19 cellular contexts compared by ENCODE assay signal in the genomic region with DNA sequence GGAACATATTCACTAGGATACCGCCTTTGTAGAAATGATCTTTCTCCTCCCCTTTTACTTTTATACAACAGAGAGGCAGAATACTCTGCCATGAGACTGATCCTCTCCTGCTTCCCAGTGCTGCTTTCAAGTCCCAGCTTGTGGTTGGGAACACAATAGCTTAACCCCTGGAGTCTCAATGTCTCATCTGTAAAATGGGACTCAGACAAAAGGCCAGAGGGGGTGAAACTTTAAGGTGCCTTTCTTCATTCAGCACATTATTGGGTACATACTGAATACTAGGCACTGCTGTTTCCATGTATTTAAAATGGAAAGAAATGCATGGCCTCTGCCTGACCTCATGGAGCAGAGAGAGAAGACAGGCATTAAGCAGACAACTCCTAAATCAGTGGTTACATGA. TPM values are rescaled to one million over a fixed set of nuclear protein-coding genes. Genes with fewer than 3 reads are reported as not detected.
DNase-seq lines count a peak whose midpoint lies in the region; ATAC-seq, FAIRE-seq and TF ChIP-seq lines count a peak whose summit lies in the region.
"Had no signal": no experiment of that assay in that cellular context is flagged by ENCODE, and none has a peak within 500 bp of the region (broad histone marks: within the 10 kb centered on the region; RNA-seq: fewer than 3 reads in every experiment).

No MANE protein-coding gene starts in this region.

- no peak for TF ChIP-seq EP300 in HepG2 (IDR thresholded peaks at IDR 0.05; ENCODE audit: low read depth in 2 of 2, low read length in 2 of 2)
- TF ChIP-seq EP300 in HepG2 (CRISPR knock-in tag; IDR thresholded peaks at IDR 0.05; ENCODE audit: borderline replicate concordance), result no peak

- H3K27me3 Mint-ChIP-seq in activated naive CD8-positive, alpha-beta T cell, result no peaks in the 10 kb centered on the region
- no peaks in the 10 kb centered on the region for H3K27me3 Mint-ChIP-seq in activated naive CD8-positive, alpha-beta T cell treated with anti-CD3 and anti-CD28 coated beads, Interleukin-2, amount 50 U/mL, for 24 hours
- H3K27me3 Mint-ChIP-seq: effector memory CD8-positive, alpha-beta T cell; stimulated activated naive CD8-positive, alpha-beta T cell treated with anti-CD3 and anti-CD28 coated beads, Interleukin-15, Interleukin-2, amounts not matched to agents 100 ng/mL and 50 ng/mL, for 24 hours had no signal

- in situ Hi-C loops in HepG2 (cut with HindIII; ENCODE audit: extremely low pct_ligation_motif_present, low pct_unique_long_range_greater_than_20kb), result no loop called here

- H3K4me1 ChIP-seq in HepG2 (ENCODE audit: insufficient read depth, low read length) (peaks cover 81% of the 10 kb centered on the region), subcutaneous abdominal adipose tissue (ENCODE audit: control insufficient read depth in 5 of 5, insufficient read depth in 5 of 5, low read length in 5 of 5) (peaks cover 10 to 63% (median 50%) of the 10 kb centered on the region in 5 donors)

- intact Hi-C loops in HepG2 (cut with micrococcal nuclease; ENCODE audit: unreplicated experiment), result no loop called here
- intact Hi-C loops in posterior vena cava (cut with DNase I), result loop anchor here in 1 of 2 donors (10.0 kb wide), 1 partner anchor 46 kb away; no protein-coding TSS in a partner anchor

- no peak overlapping the region for H3K27ac Mint-ChIP-seq in activated naive CD8-positive, alpha-beta T cell
- no peak overlapping the region for H3K27ac Mint-ChIP-seq in activated naive CD8-positive, alpha-beta T cell treated with anti-CD3 and anti-CD28 coated beads, Interleukin-2, amount 50 U/mL, for 24 hours
- H3K27ac Mint-ChIP-seq: stimulated activated naive CD8-positive, alpha-beta T cell treated with anti-CD3 and anti-CD28 coated beads, Interleukin-15, Interleukin-2, amounts not matched to agents 100 ng/mL and 50 ng/mL, for 24 hours had no signal

- no peak for TF ChIP-seq RAD21 in HepG2 (CRISPR knock-in tag; IDR thresholded peaks at IDR 0.05)

- FAIRE-seq in HepG2 (lab: Jason Lieb, UNC) (no peak), urothelium cell line (lab: Jason Lieb, UNC) (no peak)
- FAIRE-seq: A204.1, D721Med had no signal

- CTCF ChIA-PET in HepG2 (lab: Yijun Ruan, JAX; ENCODE audit: low intra/inter-chr PET ratio, low total read pairs), result no interaction called here

- H3K9me3 ChIP-seq in HepG2 (ENCODE audit: low read length) (no peaks in the 10 kb centered on the region), subcutaneous abdominal adipose tissue (ENCODE audit: control insufficient read depth in 5 of 5, low read length in 5 of 5) (no peaks in the 10 kb centered on the region)

- TF ChIP-seq POLR2A in HepG2 (IDR thresholded peaks at IDR 0.05; ENCODE audit: insufficient read depth in 1 of 2, low read depth in 2 of 2, low read length in 2 of 2), result no peak

- BruUV-seq in HepG2 (replicated peaks; lab: Mats Ljungman, UMichigan), result no TSS peak

- H2AFZ ChIP-seq in HepG2 (ENCODE audit: low read length), result no peak overlapping the region

- peak overlapping the region; percentile 95 for H3K27ac ChIP-seq in angular gyrus (ENCODE audit: low read depth, low read length)
- peak overlapping the region; percentile 30 for H3K27ac ChIP-seq in HepG2 (ENCODE audit: extremely low read length, insufficient read depth, low read length)
- H3K27ac ChIP-seq in subcutaneous abdominal adipose tissue (ENCODE audit: low read depth, low read length), result peak overlapping the region; percentile 19
- H3K27ac ChIP-seq: HL-60 had no signal

- 75% methylated on average over 1 of the region's 1 CpG for WGBS in HepG2 (ENCODE audit: low lambda C conversion rate)

- POLR2A ChIA-PET in HepG2 (lab: Yijun Ruan, JAX), result interaction anchor here (1.4 to 2.1 kb wide), 2 partner anchors 16 to 18 kb away, joined by 4 to 11 read pairs; no protein-coding TSS in a partner anchor

- H3K9me3 Mint-ChIP-seq in activated naive CD8-positive, alpha-beta T cell (ENCODE audit: low read depth), result no peaks in the 10 kb centered on the region
- no peaks in the 10 kb centered on the region for H3K9me3 Mint-ChIP-seq in activated naive CD8-positive, alpha-beta T cell treated with anti-CD3 and anti-CD28 coated beads, Interleukin-2, amount 50 U/mL, for 24 hours
- H3K9me3 Mint-ChIP-seq: effector memory CD8-positive, alpha-beta T cell; immature natural killer cell; stimulated activated naive CD8-positive, alpha-beta T cell treated with anti-CD3 and anti-CD28 coated beads, Interleukin-15, Interleukin-2, amounts not matched to agents 100 ng/mL and 50 ng/mL, for 24 hours had no signal

- H3K36me3 ChIP-seq in HepG2 (replicated peaks in 1 of 2; ENCODE audit: control insufficient read depth in 1 of 2, insufficient read depth in 2 of 2, low read length in 2 of 2) (peaks cover 0 to 6% of the 10 kb centered on the region in 2 experiments; a peak in 1 of 5 replicates), subcutaneous abdominal adipose tissue (ENCODE audit: control insufficient read depth in 5 of 5, insufficient read depth in 5 of 5, low read length in 5 of 5) (no peaks in the 10 kb centered on the region)

- no peaks in the 10 kb centered on the region for H3K36me3 Mint-ChIP-seq in activated naive CD8-positive, alpha-beta T cell
- H3K36me3 Mint-ChIP-seq in activated naive CD8-positive, alpha-beta T cell treated with anti-CD3 and anti-CD28 coated beads, Interleukin-2, amount 50 U/mL, for 24 hours (ENCODE audit: low read depth), result peaks cover 3% of the 10 kb centered on the region
- H3K36me3 Mint-ChIP-seq: immature natural killer cell had no signal

- no peak for TF ChIP-seq CTCF in HepG2 (CRISPR knock-in tag; IDR thresholded peaks at IDR 0.05)

- H3K4me1 Mint-ChIP-seq in activated naive CD8-positive, alpha-beta T cell (ENCODE audit: low read depth), result peaks cover 75% of the 10 kb centered on the region
- peaks cover 74% of the 10 kb centered on the region for H3K4me1 Mint-ChIP-seq in activated naive CD8-positive, alpha-beta T cell treated with anti-CD3 and anti-CD28 coated beads, Interleukin-2, amount 50 U/mL, for 24 hours

- ATAC-seq in activated naive CD8-positive, alpha-beta T cell treated with anti-CD3 and anti-CD28 coated beads, Interleukin-2, amount 50 U/mL, for 24 hours, result no peak
- ATAC-seq in HepG2, result peak; percentile 19
- ATAC-seq: effector memory CD8-positive, alpha-beta T cell had no signal

- H3K4me3 ChIP-seq in HepG2 (replicated peaks in 1 of 3; ENCODE audit: insufficient read depth in 1 of 3, low read depth in 2 of 3, low read length in 3 of 3) (no peak overlapping the region; a peak in 1 of 6 replicates), subcutaneous abdominal adipose tissue (ENCODE audit: low read depth in 1 of 5, low read length in 5 of 5) (no peak overlapping the region)

- peak overlapping the region; percentile 17 for H3K4me3 Mint-ChIP-seq in activated naive CD8-positive, alpha-beta T cell
- H3K4me3 Mint-ChIP-seq in activated naive CD8-positive, alpha-beta T cell treated with anti-CD3 and anti-CD28 coated beads, Interleukin-2, amount 50 U/mL, for 24 hours, result no peak overlapping the region
- H3K4me3 Mint-ChIP-seq: effector memory CD8-positive, alpha-beta T cell; immature natural killer cell; stimulated activated naive CD8-positive, alpha-beta T cell treated with anti-CD3 and anti-CD28 coated beads, Interleukin-15, Interleukin-2, amounts not matched to agents 100 ng/mL and 50 ng/mL, for 24 hours had no signal

- peaks cover 76% of the 10 kb centered on the region for H4K20me1 ChIP-seq in HepG2 (ENCODE audit: insufficient read depth, low read length)

- H3K27me3 ChIP-seq in HepG2 (ENCODE audit: control insufficient read depth in 1 of 2, insufficient read depth in 2 of 2, low read length in 2 of 2) (no peaks in the 10 kb centered on the region), subcutaneous abdominal adipose tissue (ENCODE audit: control insufficient read depth in 5 of 5, insufficient read depth in 4 of 5, low read length in 5 of 5) (no peaks in the 10 kb centered on the region)

- H3K4me2 ChIP-seq in HepG2 (ENCODE audit: low read depth, low read length), result peak overlapping the region; percentile 58

- no peak for DNase-seq in activated naive CD8-positive, alpha-beta T cell treated with anti-CD3 and anti-CD28 coated beads, Interleukin-2, amount 50 U/mL, for 24 hours
- no peak for DNase-seq in HepG2 (ENCODE audit: low spot score)
- no peak for DNase-seq in urothelium cell line (ENCODE audit: low spot score)
- no peak for DNase-seq in NCI-H128 (lab: John Stamatoyannopoulos, UW; ENCODE audit: unreplicated experiment)
- no peak for DNase-seq in posterior vena cava (ENCODE audit: low spot score)
- DNase-seq: activated CD4-positive, alpha-beta T cell treated with anti-CD3 and anti-CD28 coated beads, Interleukin-2, amount 50 U/mL, for 4 hours; effector memory CD8-positive, alpha-beta T cell; immature natural killer cell; NCI-H2081 treated with DMSO at 0.1 percent for 48 hours; NCI-H526 treated with DMSO at 0.1 percent for 48 hours; RPMI8226; T1000 had no signal

- peaks cover 80% of the 10 kb centered on the region for H3K79me2 ChIP-seq in HepG2 (ENCODE audit: insufficient read depth, low read length)

- H3K9ac ChIP-seq in HepG2 (ENCODE audit: insufficient read depth, low read depth, low read length), result 0 out of 2 replicates have a peak overlapping the region, but pooled peaks have one; percentile 13
- H3K9ac ChIP-seq in subcutaneous abdominal adipose tissue (ENCODE audit: low read length in 5 of 5), result peak overlapping the region in 1 of 5 donors; percentile 21

RNA-seq across cellular contexts. Expression of a gene that starts 53.8 kb away (rescaled TPM):
- 264 and 301 TPM in 2 replicates for total RNA-seq in HepG2 (2016; rRNA removed; fragmentation: Illumina TruSeq; extraction: Trizol)
- total RNA-seq in HepG2 (2016; cell fraction: cytosol; rRNA removed; fragmentation: Illumina TruSeq; extraction: Trizol; ENCODE audit: low read depth), result 62.1 and 62.9 TPM in 2 replicates
- 264 and 269 TPM in 2 replicates for total RNA-seq in HepG2 (2016; cell fraction: insoluble cytoplasmic fraction; rRNA removed; fragmentation: Illumina TruSeq; extraction: Trizol)
- 200 and 238 TPM in 2 replicates for total RNA-seq in HepG2 (2016; cell fraction: membrane; rRNA removed; fragmentation: Illumina TruSeq; extraction: Trizol)
- 292 and 308 TPM in 2 replicates for total RNA-seq in HepG2 (2016; cell fraction: nucleus; rRNA removed; fragmentation: Illumina TruSeq; extraction: Trizol)
- polyA plus RNA-seq in HepG2 (2011; rRNA removed), result 101 and 105 TPM in 2 replicates
- polyA plus RNA-seq in HepG2 (2011; cell fraction: cytosol; rRNA removed), result 67.0 and 72.8 TPM in 2 replicates
- 261 and 287 TPM in 2 replicates for polyA plus RNA-seq in HepG2 (2011; cell fraction: nucleus; rRNA removed)
- 138 and 155 TPM in 2 replicates for polyA plus RNA-seq in HepG2 (2012)
- polyA plus RNA-seq in HepG2 (2016; cell fraction: cytosol; fragmentation: Illumina TruSeq; extraction: Trizol; ENCODE audit: low read depth), result 48.8 and 52.9 TPM in 2 replicates
- 269 and 298 TPM in 2 replicates for polyA plus RNA-seq in HepG2 (2016; cell fraction: insoluble cytoplasmic fraction; fragmentation: Illumina TruSeq; extraction: Trizol; ENCODE audit: low read depth)
- 137 and 163 TPM in 2 replicates for polyA plus RNA-seq in HepG2 (2016; cell fraction: membrane; fragmentation: Illumina TruSeq; extraction: Trizol; ENCODE audit: low read depth)
- 298 and 312 TPM in 2 replicates for polyA plus RNA-seq in HepG2 (2016; cell fraction: nucleus; fragmentation: Illumina TruSeq; extraction: Trizol; ENCODE audit: insufficient read depth, low read depth)
- polyA minus RNA-seq in HepG2 (2011; rRNA and poly(A)+ RNA removed; ENCODE audit: low replicate concordance), result 84.0 and 279 TPM in 2 replicates
- 99.4 and 99.7 TPM in 2 replicates for polyA minus RNA-seq in HepG2 (2011; cell fraction: cytosol; rRNA and poly(A)+ RNA removed)
- 680 and 703 TPM in 2 replicates for polyA minus RNA-seq in HepG2 (2011; cell fraction: nucleus; rRNA and poly(A)+ RNA removed)
- total RNA-seq in posterior vena cava, result 10 to 100 TPM; 53.5 to 75.8 TPM

Comparison
In these comparisons a context has a peak if more than half of its experiments do, and no peak if none do; other contexts are left out.
1. H3K27ac ChIP-seq: peak in every context shown above with its lines; median percentile 95 in angular gyrus; 30 in HepG2; 19 in subcutaneous abdominal adipose tissue.